13 cellular contexts compared by ENCODE assay signal in the genomic region with DNA sequence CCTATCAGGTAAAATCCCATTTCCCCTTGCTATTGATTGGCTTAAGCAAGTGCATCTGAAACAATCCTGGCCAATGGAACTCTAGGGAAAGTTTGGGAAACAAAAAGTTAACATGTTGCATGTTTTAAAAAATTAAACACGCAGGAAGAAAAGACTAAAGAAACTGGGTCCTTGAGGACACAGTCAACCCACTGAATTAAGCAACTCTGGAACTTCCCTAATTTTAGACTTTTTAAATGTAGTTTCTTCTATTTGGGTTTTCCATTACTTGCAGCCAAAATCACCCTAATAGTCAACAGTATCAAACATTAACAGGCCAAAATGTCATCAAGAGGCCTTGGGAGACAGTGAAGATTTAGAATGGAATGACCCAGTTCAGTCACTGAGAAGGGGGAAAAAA.
"Had no signal": no experiment of that assay in that cellular context is flagged by ENCODE, and none has a peak within 500 bp of the region (broad histone marks: within the 10 kb centered on the region; RNA-seq: fewer than 3 reads in every experiment).

No MANE protein-coding gene starts in this region.

- ATAC-seq: activated CD8-positive, alpha-beta T cell treated with anti-CD3 and anti-CD28 coated beads, Interleukin-2, amount 10 ng/mL, durations not matched to agents 7 days and 5 days; left lobe of liver; stimulated activated effector memory CD8-positive, alpha-beta T cell treated with anti-CD3 and anti-CD28 coated beads, Interleukin-12 subunit alpha, Interleukin-12 subunit beta, amount 100 ng/mL, for 72 hours; WTC11 had no signal

- DNase-seq: activated CD4-positive, alpha-beta T cell treated with anti-CD3 and anti-CD28 coated beads for 4 hours; activated CD8-positive, alpha-beta memory T cell treated with anti-CD3 and anti-CD28 coated beads, Interleukin-2, amount 50 U/mL, for 4 hours; activated CD8-positive, alpha-beta T cell treated with anti-CD3 and anti-CD28 coated beads, Interleukin-2, amount 10 ng/mL, durations not matched to agents 7 days and 5 days; activated effector memory CD4-positive, alpha-beta T cell treated with anti-CD3 and anti-CD28 coated beads, Interleukin-2, amount 50 U/mL, for 16 hours; activated T-cell treated with anti-CD3 and anti-CD28 coated beads, Interleukin-2, amount 50 U/mL, for 48 hours; adrenal gland; hippocampal formation; stimulated activated CD4-positive, alpha-beta T cell treated with anti-CD3 and anti-CD28 coated beads, Interleukin-12 subunit alpha, Interleukin-12 subunit beta, amount 100 ng/mL, for 4 hours; stimulated activated CD4-positive, alpha-beta T cell treated with anti-CD3 and anti-CD28 coated beads, Interleukin-2, amount 100 ng/mL, for 24 hours; thyroid gland had no signal
